In genomic region chr19:45503909-45504308, GRCh38 we compare ENCODE assay signal across 20 cellular contexts.
"Had no signal": no experiment of that assay in that cellular context is flagged by ENCODE, and none has a peak within 500 bp of the region (broad histone marks: within the 10 kb centered on the region; RNA-seq: fewer than 3 reads in every experiment).

No MANE protein-coding gene starts in this region.

- H3K9me3 Mint-ChIP-seq: activated B cell treated with CpG ODN at 0.5 μM for 24 hours; activated CD4-positive, alpha-beta T cell treated with anti-CD3 and anti-CD28 coated beads, Interleukin-2, amount 10 ng/mL, durations not matched to agents 24 days and 14 days; activated naive CD4-positive, alpha-beta T cell treated with anti-CD3 and anti-CD28 coated beads, Interleukin-2, amount 50 U/mL, for 72 hours; activated T-cell treated with anti-CD3 and anti-CD28 coated beads, Interleukin-2, amount 50 U/mL, for 24 hours; activated T-helper 1 cell treated with anti-CD3 and anti-CD28 coated beads, Interleukin-12 subunit alpha, Interleukin-12 subunit beta, Interleukin-2, Interleukin-4 antibody, amounts not matched to agents 30 ng/mL and 10 ng/mL and 1 ng/mL, durations not matched to agents 14 hours and 24 hours and 36 hours; T-helper 1 cell treated with Interleukin-12 subunit alpha and Interleukin-12 subunit beta and Interleukin-4 antibody, amounts not matched to agents 30 μg/mL and 1 μg/mL, for 36 hours had no signal

- H3K4me3 ChIP-seq: MG63, Peyer's patch had no signal

- H3K27ac Mint-ChIP-seq: activated B cell treated with CpG ODN at 0.5 μM for 24 hours; activated CD8-positive, alpha-beta memory T cell treated with anti-CD3 and anti-CD28 coated beads, Interleukin-2, amount 10 ng/mL, durations not matched to agents 7 days and 5 days; activated T-cell treated with anti-CD3 and anti-CD28 coated beads, Interleukin-2, amount 50 U/mL, for 24 hours; activated T-helper 1 cell treated with anti-CD3 and anti-CD28 coated beads, Interleukin-12 subunit alpha, Interleukin-12 subunit beta, Interleukin-2, Interleukin-4 antibody, amounts not matched to agents 30 ng/mL and 10 ng/mL and 1 ng/mL, durations not matched to agents 14 hours and 24 hours and 36 hours; T-helper 1 cell treated with Interleukin-12 subunit alpha and Interleukin-12 subunit beta and Interleukin-4 antibody, amounts not matched to agents 30 μg/mL and 1 μg/mL, for 36 hours had no signal

- H3K27me3 ChIP-seq: MG63, Peyer's patch had no signal

- H3K27ac ChIP-seq: Peyer's patch had no signal

- H3K9me3 ChIP-seq: MG63 had no signal

- DNase-seq: activated B cell treated with CpG ODN at 0.5 μM for 24 hours; activated CD4-positive, alpha-beta T cell treated with anti-CD3 and anti-CD28 coated beads for 1 hour; activated CD4-positive, alpha-beta T cell treated with anti-CD3 and anti-CD28 coated beads, Interleukin-2, amount 10 ng/mL, durations not matched to agents 24 days and 14 days; activated CD4-positive, alpha-beta T cell treated with anti-CD3 and anti-CD28 coated beads, Interleukin-2, amount 50 U/mL, for 48 hours; activated CD8-positive, alpha-beta memory T cell treated with anti-CD3 and anti-CD28 coated beads, Interleukin-2, amount 10 ng/mL, durations not matched to agents 7 days and 5 days; activated effector memory CD4-positive, alpha-beta T cell treated with anti-CD3 and anti-CD28 coated beads, Interleukin-2, amount 50 U/mL, for 16 hours; activated naive CD4-positive, alpha-beta T cell treated with Interleukin-2 at 50 U/mL for 16 hours; activated T-cell treated with anti-CD3 and anti-CD28 coated beads, Interleukin-2, amount 50 U/mL, for 24 hours; cerebellar nuclear complex; MG63; NCI-H1092 treated with DMSO at 0.1 percent for 48 hours; NCI-H1417 treated with DMSO at 0.1 percent for 48 hours; NCI-H1694 treated with DMSO at 0.1 percent for 48 hours; NCI-H2081; NCI-H524; Peyer's patch; SHP77 had no signal

- H3K27me3 Mint-ChIP-seq: activated B cell treated with CpG ODN at 0.5 μM for 24 hours; activated T-cell treated with anti-CD3 and anti-CD28 coated beads, Interleukin-2, amount 50 U/mL, for 24 hours had no signal

- ATAC-seq: activated CD8-positive, alpha-beta memory T cell treated with anti-CD3 and anti-CD28 coated beads, Interleukin-2, amount 10 ng/mL, durations not matched to agents 7 days and 5 days; activated naive CD4-positive, alpha-beta T cell treated with anti-CD3 and anti-CD28 coated beads, Interleukin-2, amount 50 U/mL, for 72 hours had no signal

- H3K4me3 Mint-ChIP-seq: activated B cell treated with CpG ODN at 0.5 μM for 24 hours; activated CD4-positive, alpha-beta T cell treated with anti-CD3 and anti-CD28 coated beads, Interleukin-2, amount 10 ng/mL, durations not matched to agents 24 days and 14 days; activated CD8-positive, alpha-beta memory T cell treated with anti-CD3 and anti-CD28 coated beads, Interleukin-2, amount 10 ng/mL, durations not matched to agents 7 days and 5 days; activated T-cell treated with anti-CD3 and anti-CD28 coated beads, Interleukin-2, amount 50 U/mL, for 24 hours; activated T-helper 1 cell treated with anti-CD3 and anti-CD28 coated beads, Interleukin-12 subunit alpha, Interleukin-12 subunit beta, Interleukin-2, Interleukin-4 antibody, amounts not matched to agents 30 ng/mL and 10 ng/mL and 1 ng/mL, durations not matched to agents 14 hours and 24 hours and 36 hours; T-helper 1 cell treated with Interleukin-12 subunit alpha and Interleukin-12 subunit beta and Interleukin-4 antibody, amounts not matched to agents 30 μg/mL and 1 μg/mL, for 36 hours had no signal

- H3K36me3 ChIP-seq: Peyer's patch had no signal
